1 cellular context compared by ENCODE assay signal in genomic region chr10:63256047-63256773, GRCh38.
TF ChIP-seq lines count a peak whose summit lies in the region.

No MANE protein-coding gene starts in this region.

TF ChIP-seq in WTC11, 78 proteins besides CTCF, POLR2A, EP300 and RAD21 (continued from another document):
- TF ChIP-seq E2F1 (CRISPR knock-in tag; IDR thresholded peaks at IDR 0.05) = no peak
